In genomic region chr10:48251152-48251524, GRCh38 we compare ENCODE assay signal across 16 cellular contexts. TPM values are rescaled to one million over a fixed set of nuclear protein-coding genes. Genes with fewer than 3 reads are reported as not detected.
DNase-seq lines count a peak whose midpoint lies in the region; ATAC-seq and TF ChIP-seq lines count a peak whose summit lies in the region.
"Had no signal": no experiment of that assay in that cellular context is flagged by ENCODE, and none has a peak within 500 bp of the region (broad histone marks: within the 10 kb centered on the region; RNA-seq: fewer than 3 reads in every experiment).

No MANE protein-coding gene starts in this region.

- H4K20me1 ChIP-seq in mammary epithelial cell (ENCODE audit: insufficient read depth, low read length) (no peaks in the 10 kb centered on the region), hepatocyte (ENCODE audit: insufficient read depth, poor library complexity, severe bottlenecking) (no peaks in the 10 kb centered on the region)
- H4K20me1 ChIP-seq: BLaER1 had no signal

- in situ Hi-C loops in mammary epithelial cell (cut with MboI; ENCODE audit: low sequenced_read_pairs in 2 of 2), result no loop called here

- intact Hi-C loops in mammary epithelial cell (cut with micrococcal nuclease), result loop anchor here (5.0 kb wide), 1 partner anchor 34 kb away; no protein-coding TSS in a partner anchor

- no peaks in the 10 kb centered on the region for H3K9me2 ChIP-seq in hepatocyte (replicated peaks; ENCODE audit: insufficient read depth)

- CTCF ChIA-PET in mammary epithelial cell (lab: Charles Lee; ENCODE audit: low non-redundant PET), result no interaction called here

- no peak for TF ChIP-seq EP300 in Ishikawa (IDR thresholded peaks at IDR 0.05; ENCODE audit: borderline replicate concordance)

- H2AFZ ChIP-seq in mammary epithelial cell (ENCODE audit: low read depth, low read length) (peak overlapping the region; percentile 67), hepatocyte (no peak overlapping the region)

- no peak for TF ChIP-seq RAD21 in Ishikawa (IDR thresholded peaks at IDR 0.05; ENCODE audit: low read depth)

- H3K4me1 ChIP-seq in mammary epithelial cell (ENCODE audit: insufficient read depth, low read length) (peaks cover 41% of the 10 kb centered on the region), hepatocyte (ENCODE audit: insufficient read depth) (peaks cover 16% of the 10 kb centered on the region)

- DNase-seq in COLO668 (lab: John Stamatoyannopoulos, UW; ENCODE audit: unreplicated experiment), result peak; percentile 31
- peak; percentile 33 for DNase-seq in mammary epithelial cell
- DNase-seq in hepatocyte (ENCODE audit: low spot score), result no peak
- no peak for DNase-seq in GDM1 (lab: John Stamatoyannopoulos, UW)
- DNase-seq in pons (ENCODE audit: low spot score), result no peak
- DNase-seq: HFFc6, IMR-90 had no signal

- H3K9ac ChIP-seq in mammary epithelial cell (ENCODE audit: insufficient read depth, low read length), result no peak overlapping the region
- H3K9ac ChIP-seq: BLaER1 had no signal

- no peak for ATAC-seq in GM18873 (IDR thresholded peaks at IDR 0.05; ENCODE audit: low FRiP score, unreplicated experiment)
- ATAC-seq in GM21529 (IDR thresholded peaks at IDR 0.05; ENCODE audit: unreplicated experiment), result no peak
- ATAC-seq: activated T-helper 17 cell treated with anti-CD3 and anti-CD28 coated beads, Interleukin-2, amount 50 U/mL, for 72 hours; stimulated activated effector memory CD8-positive, alpha-beta T cell treated with anti-CD3 and anti-CD28 coated beads, Interleukin-12 subunit alpha, Interleukin-12 subunit beta, amount 100 ng/mL, for 72 hours had no signal

- H3K36me3 ChIP-seq in mammary epithelial cell (ENCODE audit: insufficient read depth, low read length) (no peaks in the 10 kb centered on the region), hepatocyte (replicated peaks; ENCODE audit: insufficient read depth, low read depth) (no peaks in the 10 kb centered on the region)
- H3K36me3 ChIP-seq: BLaER1, neutrophil, SJSA1 had no signal

- H3K9me3 ChIP-seq in mammary epithelial cell (replicated peaks; ENCODE audit: insufficient read depth, low read length) (no peaks in the 10 kb centered on the region), hepatocyte (ENCODE audit: low read depth) (no peaks in the 10 kb centered on the region)
- H3K9me3 ChIP-seq: BLaER1, neutrophil, SJSA1 had no signal

- H3K79me2 ChIP-seq in mammary epithelial cell (ENCODE audit: insufficient read depth, low read length) (no peaks in the 10 kb centered on the region), hepatocyte (no peaks in the 10 kb centered on the region)

- H3K4me3 ChIP-seq in mammary epithelial cell (replicated peaks in 1 of 3; ENCODE audit: insufficient read depth in 1 of 3, low read depth in 2 of 3, low read length in 3 of 3), result no peak overlapping the region
- H3K4me3 ChIP-seq in hepatocyte, result no peak overlapping the region
- H3K4me3 ChIP-seq: BLaER1, SJSA1 had no signal

- H3K4me2 ChIP-seq in mammary epithelial cell (ENCODE audit: insufficient read depth, low read depth, low read length) (peak overlapping the region; percentile 54), hepatocyte (peak overlapping the region; percentile 33)
- H3K4me2 ChIP-seq: BLaER1 had no signal

- H3K27ac ChIP-seq in mammary epithelial cell (ENCODE audit: insufficient read depth, low read depth, low read length) (peak overlapping the region; percentile 23), hepatocyte (peak overlapping the region; percentile 45)
- H3K27ac ChIP-seq: BLaER1, neutrophil, SJSA1 had no signal

- H3K27me3 ChIP-seq in mammary epithelial cell (ENCODE audit: insufficient read depth, low read length) (no peaks in the 10 kb centered on the region), hepatocyte (no peaks in the 10 kb centered on the region)
- H3K27me3 ChIP-seq: BLaER1, neutrophil, SJSA1 had no signal

- TF ChIP-seq CTCF in mammary epithelial cell (conservative IDR thresholded peaks at IDR 0.05 in 1 of 2, IDR thresholded peaks at IDR 0.05 in 1 of 2; ENCODE audit: extremely low read depth in 1 of 2, insufficient read depth in 1 of 2, low read depth in 1 of 2, low read length in 2 of 2), result no peak
- no peak for TF ChIP-seq CTCF in hepatocyte (IDR thresholded peaks at IDR 0.05; ENCODE audit: poor library complexity)

- no TSS peak for BruUV-seq in mammary epithelial cell (replicated peaks; lab: Mats Ljungman, UMichigan)

- dilution Hi-C loops in mammary epithelial cell (cut with HindIII; ENCODE audit: low sequenced_read_pairs), result no loop called here

TF ChIP-seq in Ishikawa, 13 proteins besides CTCF, POLR2A, EP300 and RAD21:
- no peak for TF ChIP-seq TAF1 (IDR thresholded peaks at IDR 0.05; ENCODE audit: low read depth)
- no peak for TF ChIP-seq REST (IDR thresholded peaks at IDR 0.05; ENCODE audit: low read depth)
- no peak for TF ChIP-seq MAX (IDR thresholded peaks at IDR 0.05)
- no peak for TF ChIP-seq ZBTB7A (IDR thresholded peaks at IDR 0.05; ENCODE audit: low read depth)
- no peak for TF ChIP-seq EGR1 (IDR thresholded peaks at IDR 0.05)
- no peak for TF ChIP-seq YY1 (IDR thresholded peaks at IDR 0.05; ENCODE audit: low read depth)
- 0 out of 2 replicates have a peak, but pooled peaks have one; percentile 8 for TF ChIP-seq USF1 (IDR thresholded peaks at IDR 0.05)
- no peak for TF ChIP-seq CEBPB (IDR thresholded peaks at IDR 0.05)
- no peak for TF ChIP-seq TEAD4 (IDR thresholded peaks at IDR 0.05)
- peak; percentile 55 for TF ChIP-seq NFIC (IDR thresholded peaks at IDR 0.05)
- TF ChIP-seq FOXM1 (IDR thresholded peaks at IDR 0.05; ENCODE audit: borderline replicate concordance, low read depth), result no peak
- no peak for TF ChIP-seq CREB1 (IDR thresholded peaks at IDR 0.05; ENCODE audit: low read depth)
- no peak for TF ChIP-seq TCF12 (IDR thresholded peaks at IDR 0.05; ENCODE audit: low read depth)

RNA-seq across cellular contexts. Expression of gene FRMPD2, which starts 23.4 kb away (rescaled TPM):
- under 1 TPM; 0.33 to 0.59 TPM for total RNA-seq in mammary epithelial cell
- polyA plus RNA-seq in mammary epithelial cell, result 0.41 TPM
- 1.2 TPM for polyA minus RNA-seq in mammary epithelial cell
- 0.10 and 0.52 TPM in 2 replicates for total RNA-seq in hepatocyte
- 0.30 and 0.55 TPM in 2 replicates for polyA plus RNA-seq in hepatocyte
- total RNA-seq: HFFc6 had no signal
- polyA plus RNA-seq: IMR-90, keratinocyte had no signal

RNA-seq across cellular contexts. Expression of gene MAPK8, which starts 55.3 kb away (rescaled TPM):
- total RNA-seq in mammary epithelial cell (10 to 100 TPM; 38.6 to 50.8 TPM), hepatocyte (73.2 and 81.3 TPM in 2 replicates)
- polyA plus RNA-seq in mammary epithelial cell (19.2 TPM), hepatocyte (18.2 and 20.9 TPM in 2 replicates)
- polyA minus RNA-seq in mammary epithelial cell, result 38.3 TPM

Comparison
In these comparisons a context has a peak if more than half of its experiments do, and no peak if none do; other contexts are left out.
1. DNase-seq: peak in COLO668 (single experiment) and mammary epithelial cell (single experiment); none in hepatocyte (single experiment), GDM1 (single experiment) and pons (single experiment).